Comparison of ENCODE assay signal across 8 cellular contexts in genomic region chr1:145918144-145918991, GRCh38. TPM values are rescaled to one million over a fixed set of nuclear protein-coding genes. Genes with fewer than 3 reads are reported as not detected.
DNase-seq lines count a peak whose midpoint lies in the region; ATAC-seq and TF ChIP-seq lines count a peak whose summit lies in the region.

Gene PEX11B (minus strand): TSS chr1:145918717. CDS start chr1:145918688, 29 bp downstream.

- DNase-seq in GM13976 (ENCODE audit: low spot score) (peak; percentile 93), NCI-H1694 (lab: John Stamatoyannopoulos, UW) (peak; percentile 56), adrenal gland (peak; percentile 86 to 94 (median 90)), left cardiac atrium (peak; percentile 92), prostate gland (ENCODE audit: low spot score) (peak; percentile 87), ureter (ENCODE audit: low spot score) (peak; percentile 93)

- 0 to 1% (median 0%) methylated on average over 22 to 51 of the region's 51 CpGs for WGBS in adrenal gland, 4 donors
- WGBS in prostate gland: 1% methylated on average over 51 of the region's 51 CpGs

- no peaks in the 10 kb centered on the region for H3K9me3 ChIP-seq in adrenal gland (replicated peaks in 1 of 3)
- H3K9me3 ChIP-seq in prostate gland: no peaks in the 10 kb centered on the region

- H3K4me3 ChIP-seq in adrenal gland (peak within 1 kb of the TSS; percentile 14 to 85 (median 74)), prostate gland (peak within 1 kb of the TSS; percentile 64 to 94)

- in situ Hi-C loops in GM13976 (cut with MboI; ENCODE audit: low sequenced_read_pairs, unreplicated experiment): no loop called here

- H3K36me3 ChIP-seq in adrenal gland (replicated peaks in 1 of 2): peaks cover 0 to 28% of the 10 kb centered on the region in 2 donors
- no peaks in the 10 kb centered on the region for H3K36me3 ChIP-seq in prostate gland

- intact Hi-C loops in T-helper 1 cell treated with Interleukin-12 subunit alpha and Interleukin-12 subunit beta and Interleukin-4 antibody, amounts not matched to agents 30 ng/mL and 1 ng/mL, for 36 hours (cut with micrococcal nuclease): loop anchor here (1.0 to 2.0 kb wide), 10 partner anchors 8 to 118 kb away; partner anchors contain the start of genes ANKRD34A, ANKRD35, ITGA10 and LIX1L
- intact Hi-C loops in adrenal gland (cut with DNase I) (loop anchor here (5.0 kb wide), 2 partner anchors 49 to 89 kb away; no protein-coding TSS in a partner anchor), left cardiac atrium (cut with DNase I) (no loop called here), prostate gland (cut with DNase I) (loop anchor here (5.0 kb wide), 1 partner anchor 44 kb away; the partner anchor contains the start of genes ANKRD34A and POLR3GL)

- TF ChIP-seq CTCF in GM13976 (IDR thresholded peaks at IDR 0.05; ENCODE audit: borderline replicate concordance, control extremely low read depth, extremely low read depth, insufficient read depth, missing control alignments): no peak
- TF ChIP-seq CTCF in adrenal gland (IDR thresholded peaks at IDR 0.05): peak in 1 of 6 experiments; percentile 26
- TF ChIP-seq CTCF in prostate gland (IDR thresholded peaks at IDR 0.05): peak in 2 of 4 experiments; percentile 22 to 33

- peaks cover 8 to 40% of the 10 kb centered on the region in 2 donors for H3K4me1 ChIP-seq in adrenal gland (replicated peaks in 1 of 2)
- peaks cover 3% of the 10 kb centered on the region for H3K4me1 ChIP-seq in prostate gland (replicated peaks)

- ATAC-seq in HG02885 (IDR thresholded peaks at IDR 0.05; ENCODE audit: poor library complexity, unreplicated experiment) (peak; percentile 82), left cardiac atrium (peak; percentile 95 to 97)

- peak within 1 kb of the TSS; percentile 37 to 89 (median 77) for H3K27ac ChIP-seq in adrenal gland
- H3K27ac ChIP-seq in prostate gland: peak within 1 kb of the TSS; percentile 80 to 89

- H3K27me3 ChIP-seq in adrenal gland (no peaks in the 10 kb centered on the region), prostate gland (replicated peaks; ENCODE audit: insufficient read depth) (no peaks in the 10 kb centered on the region)

- TF ChIP-seq POLR2A in adrenal gland (IDR thresholded peaks at IDR 0.05): peak; percentile 18 to 35
- peak; percentile 44 for TF ChIP-seq POLR2A in prostate gland (IDR thresholded peaks at IDR 0.05)

RNA-seq across cellular contexts. Expression of gene PEX11B, which starts in this region (rescaled TPM):
- 30.9 and 37.5 TPM in 2 replicates for total RNA-seq in T-helper 1 cell treated with Interleukin-12 subunit alpha and Interleukin-12 subunit beta and Interleukin-4 antibody, amounts not matched to agents 30 ng/mL and 1 ng/mL, for 36 hours
- total RNA-seq in adrenal gland: 10 to 100 TPM; 24.8 to 44.4 (median 32.4) TPM
- 10 to 100 TPM; 21.2 to 52.9 (median 25.8) TPM for polyA plus RNA-seq in adrenal gland
- total RNA-seq in left cardiac atrium: 10 to 100 TPM; 19.0 to 20.3 TPM
- 10 to 100 TPM; 35.9 to 37.7 TPM for total RNA-seq in prostate gland
- total RNA-seq in ureter: 44.2 TPM

Comparison
In these comparisons a context has a peak if more than half of its experiments do, and no peak if none do; other contexts are left out.
1. Peak in every context shown above with its lines: DNase-seq, ATAC-seq, H3K4me3 ChIP-seq and H3K27ac ChIP-seq.
2. intact Hi-C loops: an anchor here in T-helper 1 cell treated with Interleukin-12 subunit alpha and Interleukin-12 subunit beta and Interleukin-4 antibody, amounts not matched to agents 30 ng/mL and 1 ng/mL, for 36 hours (1.0 to 2.0 kb wide), adrenal gland (5.0 kb wide) and prostate gland (5.0 kb wide); none called in left cardiac atrium.